In the genomic region with DNA sequence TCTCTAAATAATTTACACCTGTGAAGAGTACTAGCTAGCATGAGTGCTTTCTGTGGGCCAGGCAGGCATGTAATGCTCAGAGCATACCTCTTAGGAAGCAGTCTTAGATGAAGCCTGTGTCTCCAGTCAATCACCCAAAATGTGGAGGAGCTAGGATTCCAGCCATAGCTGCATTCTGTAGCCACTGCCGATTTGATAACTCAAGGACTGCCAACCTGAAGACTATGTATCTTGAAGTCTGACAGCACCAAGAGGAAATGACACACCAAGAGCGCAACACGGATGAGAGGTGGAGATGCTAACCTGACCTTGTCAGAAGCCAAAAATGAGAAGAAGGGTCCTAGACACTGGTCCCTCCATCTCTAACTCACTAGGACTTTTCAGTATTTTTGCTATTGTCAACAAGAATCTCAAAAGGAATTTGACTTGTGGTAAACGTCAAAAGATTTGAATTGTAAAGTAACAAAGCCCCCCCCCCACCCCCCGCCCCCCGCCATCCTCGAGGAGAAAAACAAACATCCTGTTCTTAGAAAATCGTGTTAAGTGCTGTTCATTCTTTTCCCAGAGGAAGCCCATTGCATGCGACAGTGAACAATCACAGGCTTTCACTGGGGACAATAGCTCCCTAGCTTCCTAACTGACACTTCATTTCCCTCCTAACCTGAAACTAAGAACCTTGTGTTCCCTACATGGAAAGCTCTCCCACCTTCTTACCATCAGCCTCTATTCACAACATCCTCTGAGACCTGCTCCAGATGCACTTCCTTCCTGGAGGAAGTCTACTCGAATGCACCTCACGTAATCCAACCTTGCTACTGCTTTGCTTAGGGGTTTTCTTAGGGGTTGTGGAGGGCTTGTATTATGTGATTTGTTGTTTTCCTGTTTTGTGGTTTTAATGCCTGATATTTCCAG, we compare ENCODE assay signal across 1 cellular context.
TF ChIP-seq lines count a peak whose summit lies in the region.

No MANE protein-coding gene starts in this region.

TF ChIP-seq in GM23338, 12 proteins besides CTCF, POLR2A, EP300 and RAD21 (continued from another document):
- TF ChIP-seq, protein P1, sequence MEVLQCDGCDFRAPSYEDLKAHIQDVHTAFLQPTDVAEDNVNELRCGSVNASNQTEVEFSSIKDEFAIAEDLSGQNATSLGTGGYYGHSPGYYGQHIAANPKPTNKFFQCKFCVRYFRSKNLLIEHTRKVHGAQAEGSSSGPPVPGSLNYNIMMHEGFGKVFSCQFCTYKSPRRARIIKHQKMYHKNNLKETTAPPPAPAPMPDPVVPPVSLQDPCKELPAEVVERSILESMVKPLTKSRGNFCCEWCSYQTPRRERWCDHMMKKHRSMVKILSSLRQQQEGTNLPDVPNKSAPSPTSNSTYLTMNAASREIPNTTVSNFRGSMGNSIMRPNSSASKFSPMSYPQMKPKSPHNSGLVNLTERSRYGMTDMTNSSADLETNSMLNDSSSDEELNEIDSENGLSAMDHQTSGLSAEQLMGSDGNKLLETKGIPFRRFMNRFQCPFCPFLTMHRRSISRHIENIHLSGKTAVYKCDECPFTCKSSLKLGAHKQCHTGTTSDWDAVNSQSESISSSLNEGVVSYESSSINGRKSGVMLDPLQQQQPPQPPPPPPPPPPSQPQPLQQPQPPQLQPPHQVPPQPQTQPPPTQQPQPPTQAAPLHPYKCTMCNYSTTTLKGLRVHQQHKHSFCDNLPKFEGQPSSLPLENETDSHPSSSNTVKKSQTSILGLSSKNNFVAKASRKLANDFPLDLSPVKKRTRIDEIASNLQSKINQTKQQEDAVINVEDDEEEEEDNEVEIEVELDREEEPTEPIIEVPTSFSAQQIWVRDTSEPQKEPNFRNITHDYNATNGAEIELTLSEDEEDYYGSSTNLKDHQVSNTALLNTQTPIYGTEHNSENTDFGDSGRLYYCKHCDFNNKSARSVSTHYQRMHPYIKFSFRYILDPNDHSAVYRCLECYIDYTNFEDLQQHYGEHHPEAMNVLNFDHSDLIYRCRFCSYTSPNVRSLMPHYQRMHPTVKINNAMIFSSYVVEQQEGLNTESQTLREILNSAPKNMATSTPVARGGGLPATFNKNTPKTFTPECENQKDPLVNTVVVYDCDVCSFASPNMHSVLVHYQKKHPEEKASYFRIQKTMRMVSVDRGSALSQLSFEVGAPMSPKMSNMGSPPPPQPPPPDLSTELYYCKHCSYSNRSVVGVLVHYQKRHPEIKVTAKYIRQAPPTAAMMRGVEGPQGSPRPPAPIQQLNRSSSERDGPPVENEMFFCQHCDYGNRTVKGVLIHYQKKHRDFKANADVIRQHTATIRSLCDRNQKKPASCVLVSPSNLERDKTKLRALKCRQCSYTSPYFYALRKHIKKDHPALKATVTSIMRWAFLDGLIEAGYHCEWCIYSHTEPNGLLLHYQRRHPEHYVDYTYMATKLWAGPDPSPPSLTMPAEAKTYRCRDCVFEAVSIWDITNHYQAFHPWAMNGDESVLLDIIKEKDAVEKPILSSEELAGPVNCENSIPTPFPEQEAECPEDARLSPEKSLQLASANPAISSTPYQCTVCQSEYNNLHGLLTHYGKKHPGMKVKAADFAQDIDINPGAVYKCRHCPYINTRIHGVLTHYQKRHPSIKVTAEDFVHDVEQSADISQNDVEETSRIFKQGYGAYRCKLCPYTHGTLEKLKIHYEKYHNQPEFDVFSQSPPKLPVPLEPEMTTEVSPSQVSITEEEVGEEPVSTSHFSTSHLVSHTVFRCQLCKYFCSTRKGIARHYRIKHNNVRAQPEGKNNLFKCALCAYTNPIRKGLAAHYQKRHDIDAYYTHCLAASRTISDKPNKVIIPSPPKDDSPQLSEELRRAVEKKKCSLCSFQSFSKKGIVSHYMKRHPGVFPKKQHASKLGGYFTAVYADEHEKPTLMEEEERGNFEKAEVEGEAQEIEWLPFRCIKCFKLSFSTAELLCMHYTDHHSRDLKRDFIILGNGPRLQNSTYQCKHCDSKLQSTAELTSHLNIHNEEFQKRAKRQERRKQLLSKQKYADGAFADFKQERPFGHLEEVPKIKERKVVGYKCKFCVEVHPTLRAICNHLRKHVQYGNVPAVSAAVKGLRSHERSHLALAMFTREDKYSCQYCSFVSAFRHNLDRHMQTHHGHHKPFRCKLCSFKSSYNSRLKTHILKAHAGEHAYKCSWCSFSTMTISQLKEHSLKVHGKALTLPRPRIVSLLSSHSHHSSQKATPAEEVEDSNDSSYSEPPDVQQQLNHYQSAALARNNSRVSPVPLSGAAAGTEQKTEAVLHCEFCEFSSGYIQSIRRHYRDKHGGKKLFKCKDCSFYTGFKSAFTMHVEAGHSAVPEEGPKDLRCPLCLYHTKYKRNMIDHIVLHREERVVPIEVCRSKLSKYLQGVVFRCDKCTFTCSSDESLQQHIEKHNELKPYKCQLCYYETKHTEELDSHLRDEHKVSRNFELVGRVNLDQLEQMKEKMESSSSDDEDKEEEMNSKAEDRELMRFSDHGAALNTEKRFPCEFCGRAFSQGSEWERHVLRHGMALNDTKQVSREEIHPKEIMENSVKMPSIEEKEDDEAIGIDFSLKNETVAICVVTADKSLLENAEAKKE (CRISPR knock-in tag; IDR thresholded peaks at IDR 0.05): peak; percentile 100
